ENCODE assay signal across 17 cellular contexts in genomic region chr11:11163256-11163655, GRCh38.
DNase-seq lines count a peak whose midpoint lies in the region; ATAC-seq, FAIRE-seq and TF ChIP-seq lines count a peak whose summit lies in the region.
"Had no signal": no experiment of that assay in that cellular context is flagged by ENCODE, and none has a peak within 500 bp of the region (broad histone marks: within the 10 kb centered on the region; RNA-seq: fewer than 3 reads in every experiment).

No MANE protein-coding gene starts in this region.

- H3K4me3 Mint-ChIP-seq in activated CD4-positive, alpha-beta memory T cell treated with anti-CD3 and anti-CD28 coated beads, Interleukin-2, amount 10 ng/mL, durations not matched to agents 7 days and 5 days: no peak overlapping the region
- H3K4me3 Mint-ChIP-seq: activated T-cell treated with anti-CD3 and anti-CD28 coated beads, Interleukin-2, amount 50 U/mL, for 24 hours; CD4-positive, alpha-beta T cell; naive thymus-derived CD8-positive, alpha-beta T cell had no signal

- POLR2A ChIA-PET in AG04449 (lab: Yijun Ruan, JAX): no interaction called here
- POLR2A ChIA-PET in K562 (lab: Yijun Ruan, JAX): interaction anchor here (0.6 kb wide), 1 partner anchor 102 kb away, joined by 3 read pairs; no protein-coding TSS in a partner anchor
- POLR2A ChIA-PET in activated CD4-positive, alpha-beta memory T cell treated with anti-CD3 and anti-CD28 coated beads, Interleukin-2, amount 10 ng/mL, durations not matched to agents 7 days and 5 days (lab: Charles Lee): no interaction called here

- H3K4me3 ChIP-seq in AG04449 (ENCODE audit: low read depth, low read length) (no peak overlapping the region), HAP-1 (no peak overlapping the region), K562 (no peak overlapping the region)

- peak; percentile 79 for ATAC-seq in K562
- peak; percentile 25 for ATAC-seq in left lobe of liver
- ATAC-seq: naive thymus-derived CD8-positive, alpha-beta T cell; stimulated activated naive CD8-positive, alpha-beta T cell treated with anti-CD3 and anti-CD28 coated beads, Interleukin-15, Interleukin-2, amounts not matched to agents 100 U/mL and 50 U/mL, for 24 hours had no signal

- no peaks in the 10 kb centered on the region for H4K20me1 ChIP-seq in K562 (replicated peaks; ENCODE audit: control insufficient read depth, insufficient read depth, low read length)

- no peak overlapping the region for H3K9ac ChIP-seq in K562 (ENCODE audit: insufficient read depth in 1 of 2, low read depth in 2 of 2, low read length in 2 of 2)

- H3K9me1 ChIP-seq in K562 (ENCODE audit: control insufficient read depth, insufficient read depth, low read length): no peaks in the 10 kb centered on the region

- no peak overlapping the region for H3K4me2 ChIP-seq in K562 (ENCODE audit: insufficient read depth, low read length)

- peaks cover 11% of the 10 kb centered on the region for H3K27me3 ChIP-seq in HAP-1 (ENCODE audit: low read depth)
- H3K27me3 ChIP-seq in K562 (ENCODE audit: control insufficient read depth in 2 of 2, insufficient read depth in 2 of 2, low read length in 2 of 2): no peaks in the 10 kb centered on the region

- BruUV-seq in K562 (replicated peaks; lab: Mats Ljungman, UMichigan): no TSS peak

- H3K27ac Mint-ChIP-seq in activated CD4-positive, alpha-beta memory T cell treated with anti-CD3 and anti-CD28 coated beads, Interleukin-2, amount 10 ng/mL, durations not matched to agents 7 days and 5 days: no peak overlapping the region
- H3K27ac Mint-ChIP-seq: activated T-cell treated with anti-CD3 and anti-CD28 coated beads, Interleukin-2, amount 50 U/mL, for 24 hours; CD4-positive, alpha-beta T cell; naive thymus-derived CD8-positive, alpha-beta T cell had no signal

- intact Hi-C loops in K562 (cut with micrococcal nuclease): no loop called here

- in situ Hi-C loops in HAP-1 (cut with MboI; ENCODE audit: low sequenced_read_pairs): no loop called here
- in situ Hi-C loops in K562 (cut with MboI): no loop called here

- WGBS in K562 (ENCODE audit: insufficient coverage, low coverage, missing lambda C conversion rate): 0% methylated on average over 5 of the region's 5 CpGs

- TF ChIP-seq CTCF in AG04449 (IDR thresholded peaks at IDR 0.05; ENCODE audit: insufficient read depth, low read length, missing control alignments) (peak; percentile 17), K562 (IDR thresholded peaks at IDR 0.05 in 2 of 3, conservative IDR thresholded peaks at IDR 0.05 in 1 of 3; ENCODE audit: insufficient read depth in 2 of 3, low read depth in 1 of 3, low read length in 3 of 3) (peak; percentile 16 to 50 (median 44); a peak in 5 of 6 replicates)

- peak; percentile 74 for FAIRE-seq in K562 (lab: Jason Lieb, UNC)
- FAIRE-seq: colon had no signal

- H3K27ac ChIP-seq in K562 (ENCODE audit: extremely low read depth, low read depth, low read length): no peak overlapping the region

- no peaks in the 10 kb centered on the region for H3K79me2 ChIP-seq in K562 (ENCODE audit: control insufficient read depth, insufficient read depth, low read length)

- H3K9me3 Mint-ChIP-seq in activated CD4-positive, alpha-beta memory T cell treated with anti-CD3 and anti-CD28 coated beads, Interleukin-2, amount 10 ng/mL, durations not matched to agents 7 days and 5 days: peaks cover 2% of the 10 kb centered on the region
- H3K9me3 Mint-ChIP-seq: activated T-cell treated with anti-CD3 and anti-CD28 coated beads, Interleukin-2, amount 50 U/mL, for 24 hours; CD4-positive, alpha-beta T cell had no signal

- H3K9me3 ChIP-seq in HAP-1 (no peaks in the 10 kb centered on the region; the same call in 1 of the 2 replicates), K562 (replicated peaks; ENCODE audit: control insufficient read depth, insufficient read depth, low read depth, low read length) (no peaks in the 10 kb centered on the region)

- no peak overlapping the region for H2AFZ ChIP-seq in K562 (ENCODE audit: low read depth, low read length)

- no peaks in the 10 kb centered on the region for H3K36me3 ChIP-seq in HAP-1 (replicated peaks)
- H3K36me3 ChIP-seq in K562 (ENCODE audit: control insufficient read depth, insufficient read depth, low read length): no peaks in the 10 kb centered on the region

- DNase-seq in AG04449 (ENCODE audit: low read depth, low spot score): no peak
- DNase-seq in HAP-1 (ENCODE audit: low spot score in 2 of 2): peak; percentile 8 to 33
- peak; percentile 10 to 50 (median 40) for DNase-seq in K562 (ENCODE audit: extremely low read depth in 1 of 4, low spot score in 3 of 4)
- DNase-seq in left lobe of liver (ENCODE audit: low spot score): no peak
- DNase-seq in SK-N-DZ (ENCODE audit: low spot score): no peak
- no peak for DNase-seq in activated T-cell treated with anti-CD3 and anti-CD28 coated beads, Interleukin-2, amount 50 U/mL, for 48 hours
- DNase-seq in activated CD4-positive, alpha-beta memory T cell treated with anti-CD3 and anti-CD28 coated beads, Interleukin-2, amount 10 ng/mL, durations not matched to agents 7 days and 5 days: no peak
- DNase-seq in stimulated activated CD4-positive, alpha-beta T cell treated with anti-CD3 and anti-CD28 coated beads, Interleukin-1b, Interleukin-23, amount 100 ng/mL, for 48 hours: no peak
- DNase-seq: activated T-cell treated with anti-CD3 and anti-CD28 coated beads, Interleukin-2, amount 50 U/mL, for 24 hours; CD4-positive, alpha-beta T cell; hippocampal formation; naive thymus-derived CD8-positive, alpha-beta T cell; NCI-H1092; OCI-M1; stimulated activated CD4-positive, alpha-beta T cell treated with anti-CD3 and anti-CD28 coated beads, Interleukin-15, amount 100 ng/mL, for 24 hours; stimulated activated naive CD8-positive, alpha-beta T cell treated with anti-CD3 and anti-CD28 coated beads, Interleukin-15, Interleukin-2, amounts not matched to agents 100 U/mL and 50 U/mL, for 24 hours had no signal

- TF ChIP-seq RAD21 in K562 (CRISPR knock-in tag; conservative IDR thresholded peaks at IDR 0.05 in 1 of 2, IDR thresholded peaks at IDR 0.05 in 1 of 2): no peak

- no peaks in the 10 kb centered on the region for H3K4me1 Mint-ChIP-seq in activated CD4-positive, alpha-beta memory T cell treated with anti-CD3 and anti-CD28 coated beads, Interleukin-2, amount 10 ng/mL, durations not matched to agents 7 days and 5 days
- H3K4me1 Mint-ChIP-seq: naive thymus-derived CD8-positive, alpha-beta T cell had no signal

- TF ChIP-seq POLR2A in K562 (conservative IDR thresholded peaks at IDR 0.05): no peak

- TF ChIP-seq EP300 in K562 (IDR thresholded peaks at IDR 0.05; ENCODE audit: low read length): no peak

- H3K27me3 Mint-ChIP-seq in activated CD4-positive, alpha-beta memory T cell treated with anti-CD3 and anti-CD28 coated beads, Interleukin-2, amount 10 ng/mL, durations not matched to agents 7 days and 5 days: peaks cover 22% of the 10 kb centered on the region

- H3K4me1 ChIP-seq in HAP-1 (no peaks in the 10 kb centered on the region), K562 (replicated peaks in 1 of 2; ENCODE audit: control insufficient read depth in 2 of 2, insufficient read depth in 2 of 2, low read length in 2 of 2) (no peaks in the 10 kb centered on the region)

- CTCF ChIA-PET in AG04449 (lab: Yijun Ruan, JAX): interaction anchor here (2.1 to 2.2 kb wide), 2 partner anchors 10 to 15 kb away, joined by 9 to 10 read pairs; no protein-coding TSS in a partner anchor
- CTCF ChIA-PET in K562 (lab: Yijun Ruan, JAX; ENCODE audit: low intra/inter-chr PET ratio): no interaction called here
- CTCF ChIA-PET in activated CD4-positive, alpha-beta memory T cell treated with anti-CD3 and anti-CD28 coated beads, Interleukin-2, amount 10 ng/mL, durations not matched to agents 7 days and 5 days (lab: Charles Lee): no interaction called here

- no peaks in the 10 kb centered on the region for H3K36me3 Mint-ChIP-seq in activated CD4-positive, alpha-beta memory T cell treated with anti-CD3 and anti-CD28 coated beads, Interleukin-2, amount 10 ng/mL, durations not matched to agents 7 days and 5 days (ENCODE audit: low read depth)
- H3K36me3 Mint-ChIP-seq: naive thymus-derived CD8-positive, alpha-beta T cell had no signal

TF ChIP-seq in K562, 482 proteins besides CTCF, POLR2A, EP300 and RAD21:
- TF ChIP-seq ZSCAN32 (CRISPR knock-in tag; IDR thresholded peaks at IDR 0.05) (no peak), POLR2H (tag; IDR thresholded peaks at IDR 0.05; ENCODE audit: low read depth) (no peak), EGR1 (conservative IDR thresholded peaks at IDR 0.05) (no peak), RFX7 (CRISPR knock-in tag; IDR thresholded peaks at IDR 0.05) (no peak), SREBF2 (CRISPR knock-in tag; IDR thresholded peaks at IDR 0.05) (no peak), ZNF76 (CRISPR knock-in tag; IDR thresholded peaks at IDR 0.05; ENCODE audit: borderline replicate concordance) (no peak), USF1 (CRISPR knock-in tag; IDR thresholded peaks at IDR 0.05) (no peak), MAFF (IDR thresholded peaks at IDR 0.05; ENCODE audit: low read length) (no peak)
TF ChIP-seq in K562: peak in this region for 0.

Comparison
In these comparisons a context has a peak if more than half of its experiments do, and no peak if none do; other contexts are left out.
1. DNase-seq: peak in HAP-1 (2 of 2) and K562 (4 of 4); none in AG04449 (single experiment), left lobe of liver (single experiment), SK-N-DZ (single experiment), activated T-cell treated with anti-CD3 and anti-CD28 coated beads, Interleukin-2, amount 50 U/mL, for 48 hours (0 of 2), activated CD4-positive, alpha-beta memory T cell treated with anti-CD3 and anti-CD28 coated beads, Interleukin-2, amount 10 ng/mL, durations not matched to agents 7 days and 5 days (single experiment) and stimulated activated CD4-positive, alpha-beta T cell treated with anti-CD3 and anti-CD28 coated beads, Interleukin-1b, Interleukin-23, amount 100 ng/mL, for 48 hours (single experiment).